In the genomic region with DNA sequence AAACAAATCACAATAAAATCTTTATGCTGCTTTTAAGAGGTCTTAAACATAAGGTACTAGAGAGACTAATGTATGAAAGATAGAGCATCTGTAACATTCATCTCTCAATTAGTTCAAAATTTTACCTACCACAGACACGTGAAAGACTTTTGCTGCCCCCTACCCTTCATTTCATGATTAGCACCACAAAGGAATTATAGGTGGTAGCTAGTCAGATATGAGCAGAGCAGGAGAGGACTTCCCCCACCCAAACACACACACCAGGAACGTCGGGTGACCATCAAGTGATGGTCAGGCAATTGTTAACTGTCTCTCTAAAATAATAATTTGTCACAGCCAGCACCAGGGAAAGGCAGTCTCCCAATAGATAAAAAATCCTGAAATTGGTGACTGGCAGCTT, we compare ENCODE assay signal across 12 cellular contexts.
DNase-seq lines count a peak whose midpoint lies in the region; ATAC-seq, FAIRE-seq and TF ChIP-seq lines count a peak whose summit lies in the region.
"Had no signal": no experiment of that assay in that cellular context is flagged by ENCODE, and none has a peak within 500 bp of the region (broad histone marks: within the 10 kb centered on the region; RNA-seq: fewer than 3 reads in every experiment).

No MANE protein-coding gene starts in this region.

- CTCF ChIA-PET in GM12878 (lab: Yijun Ruan, JAX) = interaction anchor here (0.7 to 1.5 kb wide), 18 partner anchors 8 to 811 kb away, joined by 3 to 26 read pairs (median 4); no protein-coding TSS in a partner anchor

- RAD21 ChIA-PET in GM12878 (lab: Charles Lee; ENCODE audit: unreplicated experiment) = interaction anchor here (0.6 to 2.8 kb wide), 11 partner anchors 57 to 704 kb away, joined by 3 to 22 read pairs (median 4); no protein-coding TSS in a partner anchor

- no peaks in the 10 kb centered on the region for H4K20me1 ChIP-seq in GM12878 (ENCODE audit: control insufficient read depth, insufficient read depth)

- no peaks in the 10 kb centered on the region for H3K79me2 ChIP-seq in GM12878 (ENCODE audit: control insufficient read depth, insufficient read depth, low read length)

- POLR2A ChIA-PET in GM12878 (lab: Charles Lee) = no interaction called here

- TF ChIP-seq POLR2A in GM12878 (IDR thresholded peaks at IDR 0.05; ENCODE audit: low read depth, low read length) (no peak), upper lobe of left lung (IDR thresholded peaks at IDR 0.05) (no peak)

- TF ChIP-seq CTCF in GM12878 (IDR thresholded peaks at IDR 0.05 in 2 of 3, conservative IDR thresholded peaks at IDR 0.05 in 1 of 3; ENCODE audit: control insufficient read depth in 2 of 3, extremely low read depth in 1 of 3, insufficient read depth in 1 of 3, low read depth in 3 of 3, low read length in 3 of 3) = peak in 2 of 3 experiments; percentile 29 to 48; a peak in 4 of 6 replicates
- TF ChIP-seq CTCF in retinal pigment epithelial cell (conservative IDR thresholded peaks at IDR 0.05; ENCODE audit: low read depth, low read length) = peak; percentile 65
- peak in 2 of 6 experiments; percentile 16 to 20 for TF ChIP-seq CTCF in upper lobe of left lung (IDR thresholded peaks at IDR 0.05)

- H3K4me3 ChIP-seq in GM12878 (no peak overlapping the region), retinal pigment epithelial cell (ENCODE audit: low read length) (no peak overlapping the region), upper lobe of left lung (no peak overlapping the region)

- DNase-seq in NCI-H2107 treated with DMSO at 0.1 percent for 48 hours (lab: John Stamatoyannopoulos, UW; ENCODE audit: unreplicated experiment) (peak; percentile 1), NCI-H2107 (lab: John Stamatoyannopoulos, UW) (no peak), NCI-H2081 treated with DMSO at 0.1 percent for 48 hours (lab: John Stamatoyannopoulos, UW) (peak; percentile 10), GM12878 (ENCODE audit: low read depth, low spot score) (no peak), retinal pigment epithelial cell (ENCODE audit: low read depth) (no peak), NOMO-1 (lab: John Stamatoyannopoulos, UW; ENCODE audit: unreplicated experiment in 2 of 2) (no peak), upper lobe of left lung (no peak)
- DNase-seq: activated naive CD8-positive, alpha-beta T cell treated with anti-CD3 and anti-CD28 coated beads, Interleukin-2, amount 50 U/mL, for 24 hours; posterior cingulate gyrus; stimulated activated naive CD4-positive, alpha-beta T cell had no signal

- SMC1A ChIA-PET in GM12878 (lab: Charles Lee; ENCODE audit: uncharacterized antibody, unreplicated experiment) = interaction anchor here (0.6 to 1.6 kb wide), 10 partner anchors 11 to 847 kb away, joined by 3 to 17 read pairs (median 4); no protein-coding TSS in a partner anchor

- H3K27me3 ChIP-seq in GM12878 (replicated peaks in 1 of 2; ENCODE audit: control insufficient read depth in 2 of 2, insufficient read depth in 2 of 2, low read length in 1 of 2) (no peaks in the 10 kb centered on the region), upper lobe of left lung (no peaks in the 10 kb centered on the region)

- TF ChIP-seq EP300 in GM12878 (IDR thresholded peaks at IDR 0.05; ENCODE audit: borderline replicate concordance in 1 of 2, control insufficient read depth in 1 of 2, low read depth in 2 of 2, low read length in 2 of 2) = no peak
- no peak for TF ChIP-seq EP300 in upper lobe of left lung (IDR thresholded peaks at IDR 0.05)

- intact Hi-C loops in GM12878 (cut with micrococcal nuclease; ENCODE audit: unreplicated experiment) = loop anchor here (1.0 to 10.0 kb wide), 3 partner anchors 232 to 700 kb away; no protein-coding TSS in a partner anchor

- in situ Hi-C loops in GM12878 (cut with MboI) = no loop called here

- ATAC-seq in GM12878 (peak; percentile 85), GM18498 (IDR thresholded peaks at IDR 0.05; ENCODE audit: unreplicated experiment) (no peak), upper lobe of left lung (ENCODE audit: low FRiP score in 2 of 2) (no peak)
- ATAC-seq: activated naive CD8-positive, alpha-beta T cell treated with anti-CD3 and anti-CD28 coated beads, Interleukin-2, amount 50 U/mL, for 24 hours had no signal

- H2AFZ ChIP-seq in GM12878 (ENCODE audit: control insufficient read depth, low read depth, low read length) = no peak overlapping the region

- no TSS peak for BruUV-seq in GM12878 (replicated peaks; lab: Mats Ljungman, UMichigan)

- H3K27ac ChIP-seq in GM12878 (ENCODE audit: control insufficient read depth, insufficient read depth) (no peak overlapping the region), upper lobe of left lung (no peak overlapping the region)

- no peaks in the 10 kb centered on the region for H3K9me3 ChIP-seq in GM12878 (replicated peaks; ENCODE audit: control insufficient read depth, insufficient read depth, low read length)
- H3K9me3 ChIP-seq in upper lobe of left lung = no peaks in the 10 kb centered on the region

- H3K9ac ChIP-seq in GM12878 (ENCODE audit: control insufficient read depth, insufficient read depth, low read length) = no peak overlapping the region

- no peak overlapping the region for H3K4me2 ChIP-seq in GM12878 (ENCODE audit: control insufficient read depth, insufficient read depth)

- no peak for FAIRE-seq in GM12878 (lab: Jason Lieb, UNC)
- FAIRE-seq: frontal cortex had no signal

- 0% methylated on average over 3 of the region's 3 CpGs for WGBS in GM12878 (ENCODE audit: insufficient coverage, insufficient replicate concordance, low lambda C conversion rate, missing lambda C conversion rate)
- 3 to 9% methylated on average over 3 of the region's 3 CpGs for WGBS in upper lobe of left lung, 2 donors

- H3K36me3 ChIP-seq in GM12878 (ENCODE audit: control insufficient read depth in 2 of 2, insufficient read depth in 2 of 2, low read length in 1 of 2) (no peaks in the 10 kb centered on the region), upper lobe of left lung (no peaks in the 10 kb centered on the region)

- H3K4me1 ChIP-seq in GM12878 (ENCODE audit: control insufficient read depth, insufficient read depth, low read length) = no peaks in the 10 kb centered on the region
- H3K4me1 ChIP-seq in upper lobe of left lung = no peaks in the 10 kb centered on the region

- peak; percentile 25; the same call in 1 of the 2 replicates for TF ChIP-seq RAD21 in GM12878 (IDR thresholded peaks at IDR 0.05; ENCODE audit: insufficient read depth, low read depth, low read length)

TF ChIP-seq in GM12878, 131 proteins besides CTCF, POLR2A, EP300 and RAD21:
- TF ChIP-seq, protein P1, sequence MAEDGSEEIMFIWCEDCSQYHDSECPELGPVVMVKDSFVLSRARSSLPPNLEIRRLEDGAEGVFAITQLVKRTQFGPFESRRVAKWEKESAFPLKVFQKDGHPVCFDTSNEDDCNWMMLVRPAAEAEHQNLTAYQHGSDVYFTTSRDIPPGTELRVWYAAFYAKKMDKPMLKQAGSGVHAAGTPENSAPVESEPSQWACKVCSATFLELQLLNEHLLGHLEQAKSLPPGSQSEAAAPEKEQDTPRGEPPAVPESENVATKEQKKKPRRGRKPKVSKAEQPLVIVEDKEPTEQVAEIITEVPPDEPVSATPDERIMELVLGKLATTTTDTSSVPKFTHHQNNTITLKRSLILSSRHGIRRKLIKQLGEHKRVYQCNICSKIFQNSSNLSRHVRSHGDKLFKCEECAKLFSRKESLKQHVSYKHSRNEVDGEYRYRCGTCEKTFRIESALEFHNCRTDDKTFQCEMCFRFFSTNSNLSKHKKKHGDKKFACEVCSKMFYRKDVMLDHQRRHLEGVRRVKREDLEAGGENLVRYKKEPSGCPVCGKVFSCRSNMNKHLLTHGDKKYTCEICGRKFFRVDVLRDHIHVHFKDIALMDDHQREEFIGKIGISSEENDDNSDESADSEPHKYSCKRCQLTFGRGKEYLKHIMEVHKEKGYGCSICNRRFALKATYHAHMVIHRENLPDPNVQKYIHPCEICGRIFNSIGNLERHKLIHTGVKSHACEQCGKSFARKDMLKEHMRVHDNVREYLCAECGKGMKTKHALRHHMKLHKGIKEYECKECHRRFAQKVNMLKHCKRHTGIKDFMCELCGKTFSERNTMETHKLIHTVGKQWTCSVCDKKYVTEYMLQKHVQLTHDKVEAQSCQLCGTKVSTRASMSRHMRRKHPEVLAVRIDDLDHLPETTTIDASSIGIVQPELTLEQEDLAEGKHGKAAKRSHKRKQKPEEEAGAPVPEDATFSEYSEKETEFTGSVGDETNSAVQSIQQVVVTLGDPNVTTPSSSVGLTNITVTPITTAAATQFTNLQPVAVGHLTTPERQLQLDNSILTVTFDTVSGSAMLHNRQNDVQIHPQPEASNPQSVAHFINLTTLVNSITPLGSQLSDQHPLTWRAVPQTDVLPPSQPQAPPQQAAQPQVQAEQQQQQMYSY (CRISPR knock-in tag; IDR thresholded peaks at IDR 0.05) = no peak
- TF ChIP-seq SMC3 (IDR thresholded peaks at IDR 0.05; ENCODE audit: borderline replicate concordance, low read length) = peak; percentile 29; the same call in 1 of the 2 replicates

Comparison
In these comparisons a context has a peak if more than half of its experiments do, and no peak if none do; other contexts are left out.
1. DNase-seq: peak in NCI-H2107 treated with DMSO at 0.1 percent for 48 hours (single experiment) and NCI-H2081 treated with DMSO at 0.1 percent for 48 hours (single experiment); none in NCI-H2107 (single experiment), GM12878 (single experiment), retinal pigment epithelial cell (single experiment), NOMO-1 (0 of 2) and upper lobe of left lung (0 of 2).